25 cellular contexts compared by ENCODE assay signal in the genomic region with DNA sequence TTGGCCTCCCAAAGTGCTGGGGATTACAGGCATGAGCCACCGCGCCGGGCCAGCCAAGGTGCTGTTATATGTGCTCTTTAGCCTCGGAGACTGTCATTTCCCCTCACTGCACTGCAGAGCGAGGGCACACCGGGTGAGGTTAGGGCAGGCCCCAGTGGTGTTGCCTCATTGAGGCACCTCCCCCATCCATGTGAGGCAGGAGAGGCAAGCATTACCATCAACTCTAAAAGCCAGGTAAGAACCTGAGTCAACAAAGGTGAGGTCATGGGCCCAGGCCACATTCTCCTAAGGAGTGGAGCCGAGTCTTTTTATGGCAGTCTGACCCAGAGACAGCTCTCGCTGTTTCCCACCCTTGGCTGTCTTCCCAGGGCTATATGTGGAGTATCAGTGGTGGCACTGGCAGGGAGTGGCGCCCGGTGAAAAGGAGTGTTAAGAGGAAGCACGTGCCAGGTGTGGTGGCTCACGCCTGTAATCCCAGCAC. TPM values are rescaled to one million over a fixed set of nuclear protein-coding genes. Genes with fewer than 3 reads are reported as not detected.
A peak's percentile ranks its signal among the peaks of the same experiment; 100 is the strongest.
DNase-seq lines count a peak whose midpoint lies in the region; ATAC-seq and TF ChIP-seq lines count a peak whose summit lies in the region.
"Had no signal": no experiment of that assay in that cellular context is flagged by ENCODE, and none has a peak within 500 bp of the region (broad histone marks: within the 10 kb centered on the region; RNA-seq: fewer than 3 reads in every experiment).

No MANE protein-coding gene starts in this region.

- no peaks in the 10 kb centered on the region for H3K9me3 ChIP-seq in upper lobe of left lung

- DNase-seq in MV-4-11 (lab: John Stamatoyannopoulos, UW) (peak; percentile 60), SKM-1 (lab: John Stamatoyannopoulos, UW; ENCODE audit: unreplicated experiment) (peak; percentile 19), left colon (peak; percentile 90 to 96), upper lobe of left lung (peak; percentile 72 to 94), DMS 273 (lab: John Stamatoyannopoulos, UW; ENCODE audit: unreplicated experiment) (no peak), NCI-H1436 treated with DMSO at 0.1 percent for 48 hours (lab: John Stamatoyannopoulos, UW) (no peak)
- DNase-seq: activated CD8-positive, alpha-beta memory T cell treated with anti-CD3 and anti-CD28 coated beads for 24 hours; activated naive CD4-positive, alpha-beta T cell treated with anti-CD3 and anti-CD28 coated beads, Interleukin-2, amount 50 U/mL, for 16 hours; activated T-cell treated with anti-CD3 and anti-CD28 coated beads, Interleukin-2, amount 50 U/mL, for 48 hours; anterior cingulate cortex; CD4-positive, alpha-beta memory T cell; effector CD8-positive, alpha-beta T cell; glutamatergic neuron; left ventricle myocardium superior; NCI-H187 treated with DMSO at 0.1 percent for 48 hours; NCI-H446; RPMI8226; stimulated activated naive CD4-positive, alpha-beta T cell; T1000 had no signal

- peak in 1 of 4 donors; percentile 53 for TF ChIP-seq POLR2A in upper lobe of left lung (IDR thresholded peaks at IDR 0.05)

- no peaks in the 10 kb centered on the region for H3K27me3 ChIP-seq in upper lobe of left lung
- H3K27me3 ChIP-seq: neural progenitor cell had no signal

- peaks cover 20 to 53% (median 36%) of the 10 kb centered on the region in 4 donors for H3K4me1 ChIP-seq in upper lobe of left lung
- H3K4me1 ChIP-seq: neural progenitor cell had no signal

- no peak overlapping the region for H3K4me3 ChIP-seq in upper lobe of left lung
- H3K4me3 ChIP-seq: neural progenitor cell, skin epidermis had no signal

- intact Hi-C loops in left colon (cut with DNase I, micrococcal nuclease): no loop called here

- WGBS in upper lobe of left lung, 2 donors: 61 to 75% methylated on average over 12 of the region's 12 CpGs

- H3K27ac ChIP-seq in upper lobe of left lung: peak overlapping the region in 3 of 4 donors; percentile 60 to 81 (median 63)
- H3K27ac ChIP-seq: neural progenitor cell, skin epidermis had no signal

- peaks cover 22 to 81% (median 51%) of the 10 kb centered on the region in 4 donors for H3K36me3 ChIP-seq in upper lobe of left lung
- H3K36me3 ChIP-seq: neural progenitor cell had no signal

- TF ChIP-seq EP300 in upper lobe of left lung (IDR thresholded peaks at IDR 0.05): peak in 3 of 4 donors; percentile 34 to 97 (median 79)

- ATAC-seq in left colon (peak; percentile 91), upper lobe of left lung (ENCODE audit: low FRiP score in 2 of 2) (peak; percentile 58 to 89), GM21367 (IDR thresholded peaks at IDR 0.05; ENCODE audit: unreplicated experiment) (no peak)
- ATAC-seq: HCT116, left ventricle myocardium superior had no signal

- TF ChIP-seq CTCF in upper lobe of left lung (IDR thresholded peaks at IDR 0.05): no peak

RNA-seq across cellular contexts. Expression of a gene that starts 10.9 kb away (rescaled TPM):
- total RNA-seq in left colon (10 to 100 TPM; 28.7 to 94.9 TPM), upper lobe of left lung (10 to 100 TPM; 10.0 to 39.1 (median 23.4) TPM)

RNA-seq across cellular contexts. Expression of a gene that starts 18.6 kb away (rescaled TPM):
- total RNA-seq in left colon (10 to 100 TPM; 17.3 to 20.4 TPM), upper lobe of left lung (10 to 100 TPM; 28.4 to 71.7 (median 63.3) TPM)

RNA-seq across cellular contexts. Expression of a gene that starts 19.1 kb away (rescaled TPM):
- 10 to 100 TPM; 11.8 to 12.7 TPM for total RNA-seq in left colon
- 10 to 100 TPM in 4 of 6 donors, 1 to 10 TPM in 1, under 1 TPM in 1; 0.89 to 18.4 (median 16.0) TPM for total RNA-seq in upper lobe of left lung

RNA-seq across cellular contexts. Expression of a gene that starts 23.5 kb away (rescaled TPM):
- 10 to 100 TPM; 43.6 to 48.9 TPM for total RNA-seq in left colon
- total RNA-seq in upper lobe of left lung: 10 to 100 TPM; 28.9 to 63.1 (median 38.3) TPM

RNA-seq across cellular contexts. Expression of a gene that starts 26.7 kb away (rescaled TPM):
- total RNA-seq in left colon: not detected
- not detected for total RNA-seq in upper lobe of left lung
- total RNA-seq: CD4-positive, alpha-beta memory T cell; Daoy; left ventricle myocardium superior; mucosa of gallbladder had no signal

Comparison
In these comparisons a context has a peak if more than half of its experiments do, and no peak if none do; other contexts are left out.
1. DNase-seq: peak in MV-4-11 (single experiment), SKM-1 (single experiment), left colon (2 of 2) and upper lobe of left lung (2 of 2); none in DMS 273 (single experiment) and NCI-H1436 treated with DMSO at 0.1 percent for 48 hours (single experiment).